ENCODE assay signal across 22 cellular contexts in the genomic region with DNA sequence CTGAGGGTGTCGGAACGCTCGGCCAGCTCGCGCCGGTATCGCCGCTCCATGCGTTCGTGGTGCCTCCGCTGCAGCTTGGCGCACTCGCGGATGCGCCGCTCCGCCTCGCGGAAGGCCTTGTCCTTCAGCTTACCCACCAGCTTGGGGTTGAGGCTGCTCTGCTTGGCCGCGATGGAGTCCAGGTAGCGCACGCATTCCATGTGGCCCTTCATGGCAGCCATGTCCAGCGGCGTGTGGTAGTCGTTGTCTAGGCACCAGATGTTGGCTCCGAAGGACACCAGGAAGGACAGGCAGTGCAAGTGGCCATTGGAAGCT. TPM values are rescaled to one million over a fixed set of nuclear protein-coding genes. Genes with fewer than 3 reads are reported as not detected.
DNase-seq lines count a peak whose midpoint lies in the region; ATAC-seq, FAIRE-seq and TF ChIP-seq lines count a peak whose summit lies in the region.
"Had no signal": no experiment of that assay in that cellular context is flagged by ENCODE, and none has a peak within 500 bp of the region (broad histone marks: within the 10 kb centered on the region; RNA-seq: fewer than 3 reads in every experiment).

No MANE protein-coding gene starts in this region.

- TF ChIP-seq RAD21 in HepG2 (CRISPR knock-in tag; IDR thresholded peaks at IDR 0.05): no peak

- in situ Hi-C loops in HepG2 (cut with HindIII; ENCODE audit: extremely low pct_ligation_motif_present, low pct_unique_long_range_greater_than_20kb): loop anchor here (5.0 kb wide), 1 partner anchor 37 kb away; no protein-coding TSS in a partner anchor

- intact Hi-C loops in HepG2 (cut with micrococcal nuclease; ENCODE audit: unreplicated experiment): no loop called here
- intact Hi-C loops in right lobe of liver (cut with DNase I): loop anchor here in 1 of 2 donors (5.0 kb wide), 1 partner anchor 37 kb away; no protein-coding TSS in a partner anchor

- peaks cover 22 to 74% of the 10 kb centered on the region in 2 experiments for H3K27me3 ChIP-seq in HepG2 (ENCODE audit: control insufficient read depth in 1 of 2, insufficient read depth in 2 of 2, low read length in 2 of 2)
- H3K27me3 ChIP-seq in right lobe of liver: peaks cover 0 to 22% of the 10 kb centered on the region in 2 donors
- peaks cover 29% of the 10 kb centered on the region for H3K27me3 ChIP-seq in hepatocyte

- no peak overlapping the region for H3K4me2 ChIP-seq in HepG2 (ENCODE audit: low read depth, low read length)
- H3K4me2 ChIP-seq in hepatocyte: no peak overlapping the region

- no peaks in the 10 kb centered on the region for H3K9me2 ChIP-seq in hepatocyte (replicated peaks; ENCODE audit: insufficient read depth)

- WGBS in HepG2 (ENCODE audit: low lambda C conversion rate): 89% methylated on average over 27 of the region's 27 CpGs
- 90% methylated on average over 2 of the region's 27 CpGs for WGBS in right lobe of liver (ENCODE audit: insufficient coverage, low coverage, low lambda C conversion rate, missing lambda C conversion rate)
- WGBS in hepatocyte (ENCODE audit: low lambda C conversion rate, missing lambda C conversion rate): 99% methylated on average over 27 of the region's 27 CpGs

- H4K20me1 ChIP-seq in HepG2 (ENCODE audit: insufficient read depth, low read length) (no peaks in the 10 kb centered on the region), hepatocyte (ENCODE audit: insufficient read depth, poor library complexity, severe bottlenecking) (no peaks in the 10 kb centered on the region)

- BruUV-seq in HepG2 (replicated peaks; lab: Mats Ljungman, UMichigan): no TSS peak

- no peaks in the 10 kb centered on the region for H3K9me3 ChIP-seq in HepG2 (ENCODE audit: low read length)
- H3K9me3 ChIP-seq in right lobe of liver: no peaks in the 10 kb centered on the region
- H3K9me3 ChIP-seq in hepatocyte (ENCODE audit: low read depth): no peaks in the 10 kb centered on the region

- DNase-seq in HepG2 (ENCODE audit: low spot score) (no peak), right lobe of liver (no peak), hepatocyte (ENCODE audit: low spot score) (peak; percentile 3), germinal center (ENCODE audit: low spot score) (no peak)
- DNase-seq in activated CD4-positive, alpha-beta memory T cell treated with anti-CD3 and anti-CD28 coated beads, Interleukin-2, amount 10 ng/mL, durations not matched to agents 7 days and 5 days: no peak
- DNase-seq: 8988T, ACHN, GOT3, NCI-H1092 treated with DMSO at 0.1 percent for 48 hours, NCI-H187, NCI-H2081 treated with DMSO at 0.1 percent for 48 hours, NCI-H226, NCI-H510A, SHP77 treated with DMSO at 0.1 percent for 48 hours had no signal

- no peak overlapping the region for H3K27ac Mint-ChIP-seq in activated CD4-positive, alpha-beta memory T cell treated with anti-CD3 and anti-CD28 coated beads, Interleukin-2, amount 10 ng/mL, durations not matched to agents 7 days and 5 days
- H3K27ac Mint-ChIP-seq: IgD-negative memory B cell had no signal

- no peak for TF ChIP-seq EP300 in HepG2 (IDR thresholded peaks at IDR 0.05; ENCODE audit: low read depth in 2 of 2, low read length in 2 of 2)
- TF ChIP-seq EP300 in HepG2 (CRISPR knock-in tag; IDR thresholded peaks at IDR 0.05; ENCODE audit: borderline replicate concordance): no peak

- POLR2A ChIA-PET in HepG2 (lab: Yijun Ruan, JAX): interaction anchor here (1.0 to 1.2 kb wide), 2 partner anchors 47 to 93 kb away, joined by 3 to 4 read pairs; a partner anchor contains a TSS
- POLR2A ChIA-PET in activated CD4-positive, alpha-beta memory T cell treated with anti-CD3 and anti-CD28 coated beads, Interleukin-2, amount 10 ng/mL, durations not matched to agents 7 days and 5 days (lab: Charles Lee): interaction anchor here (1.1 to 1.2 kb wide), 2 partner anchors 40 to 341 kb away, joined by 3 read pairs; a partner anchor contains a TSS

- peaks cover 31% of the 10 kb centered on the region for H3K4me1 ChIP-seq in HepG2 (ENCODE audit: insufficient read depth, low read length)
- peaks cover 0 to 12% (median 4%) of the 10 kb centered on the region in 4 donors for H3K4me1 ChIP-seq in right lobe of liver
- peaks cover 20% of the 10 kb centered on the region for H3K4me1 ChIP-seq in hepatocyte (ENCODE audit: insufficient read depth)

- H3K4me3 ChIP-seq in HepG2 (replicated peaks in 1 of 3; ENCODE audit: insufficient read depth in 1 of 3, low read depth in 2 of 3, low read length in 3 of 3): no peak overlapping the region
- no peak overlapping the region for H3K4me3 ChIP-seq in right lobe of liver
- no peak overlapping the region for H3K4me3 ChIP-seq in hepatocyte
- H3K4me3 ChIP-seq: SK-N-MC had no signal

- ATAC-seq in HepG2: no peak
- no peak for ATAC-seq in right lobe of liver
- ATAC-seq in GM21381 (IDR thresholded peaks at IDR 0.05; ENCODE audit: unreplicated experiment): no peak

- peaks cover 3% of the 10 kb centered on the region for H3K4me1 Mint-ChIP-seq in activated CD4-positive, alpha-beta memory T cell treated with anti-CD3 and anti-CD28 coated beads, Interleukin-2, amount 10 ng/mL, durations not matched to agents 7 days and 5 days

- FAIRE-seq in HepG2 (lab: Jason Lieb, UNC): no peak
- FAIRE-seq: GM18507 had no signal

- no peak overlapping the region for H3K9ac ChIP-seq in HepG2 (ENCODE audit: insufficient read depth, low read depth, low read length)

- peaks cover 39% of the 10 kb centered on the region for H3K27me3 Mint-ChIP-seq in activated CD4-positive, alpha-beta memory T cell treated with anti-CD3 and anti-CD28 coated beads, Interleukin-2, amount 10 ng/mL, durations not matched to agents 7 days and 5 days

- H3K27ac ChIP-seq in HepG2 (ENCODE audit: extremely low read length, insufficient read depth, low read length): no peak overlapping the region
- no peak overlapping the region for H3K27ac ChIP-seq in right lobe of liver
- H3K27ac ChIP-seq in hepatocyte: no peak overlapping the region
- H3K27ac ChIP-seq: SK-N-MC had no signal

- H3K4me3 Mint-ChIP-seq in activated CD4-positive, alpha-beta memory T cell treated with anti-CD3 and anti-CD28 coated beads, Interleukin-2, amount 10 ng/mL, durations not matched to agents 7 days and 5 days: no peak overlapping the region

- no peaks in the 10 kb centered on the region for H3K9me3 Mint-ChIP-seq in activated CD4-positive, alpha-beta memory T cell treated with anti-CD3 and anti-CD28 coated beads, Interleukin-2, amount 10 ng/mL, durations not matched to agents 7 days and 5 days
- H3K9me3 Mint-ChIP-seq: IgD-negative memory B cell had no signal

- no peak for TF ChIP-seq CTCF in HepG2 (CRISPR knock-in tag; IDR thresholded peaks at IDR 0.05)
- no peak for TF ChIP-seq CTCF in right lobe of liver (IDR thresholded peaks at IDR 0.05)
- TF ChIP-seq CTCF in hepatocyte (IDR thresholded peaks at IDR 0.05; ENCODE audit: poor library complexity): no peak

- H3K36me3 ChIP-seq in HepG2 (replicated peaks in 1 of 2; ENCODE audit: control insufficient read depth in 1 of 2, insufficient read depth in 2 of 2, low read length in 2 of 2) (no peaks in the 10 kb centered on the region), right lobe of liver (no peaks in the 10 kb centered on the region), hepatocyte (replicated peaks; ENCODE audit: insufficient read depth, low read depth) (no peaks in the 10 kb centered on the region)

- no peak overlapping the region for H2AFZ ChIP-seq in HepG2 (ENCODE audit: low read length)
- no peak overlapping the region for H2AFZ ChIP-seq in hepatocyte

- TF ChIP-seq POLR2A in HepG2 (IDR thresholded peaks at IDR 0.05; ENCODE audit: insufficient read depth in 1 of 2, low read depth in 2 of 2, low read length in 2 of 2): no peak
- no peak for TF ChIP-seq POLR2A in right lobe of liver (IDR thresholded peaks at IDR 0.05)

- no peaks in the 10 kb centered on the region for H3K36me3 Mint-ChIP-seq in activated CD4-positive, alpha-beta memory T cell treated with anti-CD3 and anti-CD28 coated beads, Interleukin-2, amount 10 ng/mL, durations not matched to agents 7 days and 5 days (ENCODE audit: low read depth)

- CTCF ChIA-PET in HepG2 (lab: Yijun Ruan, JAX; ENCODE audit: low intra/inter-chr PET ratio, low total read pairs): interaction anchor here (2.3 kb wide), 1 partner anchor 37 kb away, joined by 9 read pairs; no protein-coding TSS in a partner anchor
- CTCF ChIA-PET in activated CD4-positive, alpha-beta memory T cell treated with anti-CD3 and anti-CD28 coated beads, Interleukin-2, amount 10 ng/mL, durations not matched to agents 7 days and 5 days (lab: Charles Lee): interaction anchor here (1.3 to 3.3 kb wide), 3 partner anchors 38 to 67 kb away, joined by 3 to 16 read pairs (median 6); a partner anchor contains a TSS

- H3K79me2 ChIP-seq in HepG2 (ENCODE audit: insufficient read depth, low read length) (no peaks in the 10 kb centered on the region), hepatocyte (no peaks in the 10 kb centered on the region)

RNA-seq across cellular contexts. Expression of a gene that starts 2.8 kb away (rescaled TPM):
- 0.04 TPM in 1 of 2 replicates, not detected in the other for total RNA-seq in HepG2 (2016; rRNA removed; fragmentation: Illumina TruSeq; extraction: Trizol)
- not detected in 2 replicates for total RNA-seq in HepG2 (2016; cell fraction: cytosol; rRNA removed; fragmentation: Illumina TruSeq; extraction: Trizol; ENCODE audit: low read depth)
- total RNA-seq in HepG2 (2016; cell fraction: insoluble cytoplasmic fraction; rRNA removed; fragmentation: Illumina TruSeq; extraction: Trizol): not detected in 2 replicates
- total RNA-seq in HepG2 (2016; cell fraction: membrane; rRNA removed; fragmentation: Illumina TruSeq; extraction: Trizol): not detected in 2 replicates
- not detected in 2 replicates for total RNA-seq in HepG2 (2016; cell fraction: nucleus; rRNA removed; fragmentation: Illumina TruSeq; extraction: Trizol)
- not detected in 2 replicates for polyA plus RNA-seq in HepG2 (2011; rRNA removed)
- 0.01 TPM in 1 of 2 replicates, not detected in the other for polyA plus RNA-seq in HepG2 (2011; cell fraction: cytosol; rRNA removed)
- polyA plus RNA-seq in HepG2 (2011; cell fraction: nucleus; rRNA removed): 0.03 and 0.08 TPM in 2 replicates
- polyA plus RNA-seq in HepG2 (2012): not detected in 2 replicates
- polyA plus RNA-seq in HepG2 (2016; cell fraction: cytosol; fragmentation: Illumina TruSeq; extraction: Trizol; ENCODE audit: low read depth): not detected in 2 replicates
- polyA plus RNA-seq in HepG2 (2016; cell fraction: insoluble cytoplasmic fraction; fragmentation: Illumina TruSeq; extraction: Trizol; ENCODE audit: low read depth): not detected in 2 replicates
- polyA plus RNA-seq in HepG2 (2016; cell fraction: membrane; fragmentation: Illumina TruSeq; extraction: Trizol; ENCODE audit: low read depth): not detected in 2 replicates
- not detected in 2 replicates for polyA plus RNA-seq in HepG2 (2016; cell fraction: nucleus; fragmentation: Illumina TruSeq; extraction: Trizol; ENCODE audit: insufficient read depth, low read depth)
- 0.05 TPM in 1 of 2 replicates, not detected in the other for polyA minus RNA-seq in HepG2 (2011; rRNA and poly(A)+ RNA removed; ENCODE audit: low replicate concordance)
- not detected in 2 replicates for polyA minus RNA-seq in HepG2 (2011; cell fraction: cytosol; rRNA and poly(A)+ RNA removed)
- polyA minus RNA-seq in HepG2 (2011; cell fraction: nucleus; rRNA and poly(A)+ RNA removed): 0.12 and 0.13 TPM in 2 replicates
- total RNA-seq in right lobe of liver: not detected
- 0.48 and 1.6 TPM in 2 replicates for total RNA-seq in hepatocyte
- 0.46 and 0.65 TPM in 2 replicates for polyA plus RNA-seq in hepatocyte
- total RNA-seq in activated CD4-positive, alpha-beta memory T cell treated with anti-CD3 and anti-CD28 coated beads, Interleukin-2, amount 10 ng/mL, durations not matched to agents 7 days and 5 days: not detected
- total RNA-seq: Calu3, Daoy had no signal
- polyA plus RNA-seq: BJ, IgD-negative memory B cell had no signal

RNA-seq across cellular contexts. Expression of a gene that starts 3.8 kb away (rescaled TPM):
- total RNA-seq in HepG2 (2016; rRNA removed; fragmentation: Illumina TruSeq; extraction: Trizol): not detected in 2 replicates
- total RNA-seq in HepG2 (2016; cell fraction: cytosol; rRNA removed; fragmentation: Illumina TruSeq; extraction: Trizol; ENCODE audit: low read depth): not detected in 2 replicates
- not detected in 2 replicates for total RNA-seq in HepG2 (2016; cell fraction: insoluble cytoplasmic fraction; rRNA removed; fragmentation: Illumina TruSeq; extraction: Trizol)
- total RNA-seq in HepG2 (2016; cell fraction: membrane; rRNA removed; fragmentation: Illumina TruSeq; extraction: Trizol): not detected in 2 replicates
- not detected in 2 replicates for total RNA-seq in HepG2 (2016; cell fraction: nucleus; rRNA removed; fragmentation: Illumina TruSeq; extraction: Trizol)
- not detected in 2 replicates for polyA plus RNA-seq in HepG2 (2011; rRNA removed)
- polyA plus RNA-seq in HepG2 (2011; cell fraction: cytosol; rRNA removed): not detected in 2 replicates
- 0.06 TPM in 1 of 2 replicates, not detected in the other for polyA plus RNA-seq in HepG2 (2011; cell fraction: nucleus; rRNA removed)
- not detected in 2 replicates for polyA plus RNA-seq in HepG2 (2012)
- not detected in 2 replicates for polyA plus RNA-seq in HepG2 (2016; cell fraction: cytosol; fragmentation: Illumina TruSeq; extraction: Trizol; ENCODE audit: low read depth)
- not detected in 2 replicates for polyA plus RNA-seq in HepG2 (2016; cell fraction: insoluble cytoplasmic fraction; fragmentation: Illumina TruSeq; extraction: Trizol; ENCODE audit: low read depth)
- polyA plus RNA-seq in HepG2 (2016; cell fraction: membrane; fragmentation: Illumina TruSeq; extraction: Trizol; ENCODE audit: low read depth): not detected in 2 replicates
- polyA plus RNA-seq in HepG2 (2016; cell fraction: nucleus; fragmentation: Illumina TruSeq; extraction: Trizol; ENCODE audit: insufficient read depth, low read depth): not detected in 2 replicates
- polyA minus RNA-seq in HepG2 (2011; rRNA and poly(A)+ RNA removed; ENCODE audit: low replicate concordance): not detected in 2 replicates
- polyA minus RNA-seq in HepG2 (2011; cell fraction: cytosol; rRNA and poly(A)+ RNA removed): not detected in 2 replicates
- polyA minus RNA-seq in HepG2 (2011; cell fraction: nucleus; rRNA and poly(A)+ RNA removed): not detected in 2 replicates
- not detected for total RNA-seq in right lobe of liver
- total RNA-seq in hepatocyte: 0.16 and 1.1 TPM in 2 replicates
- 0.19 TPM in 1 of 2 replicates, not detected in the other for polyA plus RNA-seq in hepatocyte
- not detected for total RNA-seq in activated CD4-positive, alpha-beta memory T cell treated with anti-CD3 and anti-CD28 coated beads, Interleukin-2, amount 10 ng/mL, durations not matched to agents 7 days and 5 days
- total RNA-seq: Calu3, Daoy, G401 had no signal
- polyA plus RNA-seq: BJ, IgD-negative memory B cell had no signal

RNA-seq across cellular contexts. Expression of a gene that starts 15.4 kb away (rescaled TPM):
- total RNA-seq in HepG2 (2016; rRNA removed; fragmentation: Illumina TruSeq; extraction: Trizol) (not detected in 2 replicates), right lobe of liver (not detected), hepatocyte (0.43 and 0.60 TPM in 2 replicates)
- total RNA-seq in HepG2 (2016; cell fraction: cytosol; rRNA removed; fragmentation: Illumina TruSeq; extraction: Trizol; ENCODE audit: low read depth): not detected in 2 replicates
- not detected in 2 replicates for total RNA-seq in HepG2 (2016; cell fraction: insoluble cytoplasmic fraction; rRNA removed; fragmentation: Illumina TruSeq; extraction: Trizol)
- not detected in 2 replicates for total RNA-seq in HepG2 (2016; cell fraction: membrane; rRNA removed; fragmentation: Illumina TruSeq; extraction: Trizol)
- total RNA-seq in HepG2 (2016; cell fraction: nucleus; rRNA removed; fragmentation: Illumina TruSeq; extraction: Trizol): not detected in 2 replicates
- polyA plus RNA-seq in HepG2 (2011; rRNA removed) (not detected in 2 replicates), hepatocyte (not detected in 2 replicates)
- not detected in 2 replicates for polyA plus RNA-seq in HepG2 (2011; cell fraction: cytosol; rRNA removed)
- not detected in 2 replicates for polyA plus RNA-seq in HepG2 (2011; cell fraction: nucleus; rRNA removed)
- polyA plus RNA-seq in HepG2 (2012): not detected in 2 replicates
- not detected in 2 replicates for polyA plus RNA-seq in HepG2 (2016; cell fraction: cytosol; fragmentation: Illumina TruSeq; extraction: Trizol; ENCODE audit: low read depth)
- polyA plus RNA-seq in HepG2 (2016; cell fraction: insoluble cytoplasmic fraction; fragmentation: Illumina TruSeq; extraction: Trizol; ENCODE audit: low read depth): not detected in 2 replicates
- polyA plus RNA-seq in HepG2 (2016; cell fraction: membrane; fragmentation: Illumina TruSeq; extraction: Trizol; ENCODE audit: low read depth): not detected in 2 replicates
- not detected in 2 replicates for polyA plus RNA-seq in HepG2 (2016; cell fraction: nucleus; fragmentation: Illumina TruSeq; extraction: Trizol; ENCODE audit: insufficient read depth, low read depth)
- polyA minus RNA-seq in HepG2 (2011; rRNA and poly(A)+ RNA removed; ENCODE audit: low replicate concordance): not detected in 2 replicates
- polyA minus RNA-seq in HepG2 (2011; cell fraction: cytosol; rRNA and poly(A)+ RNA removed): not detected in 2 replicates
- polyA minus RNA-seq in HepG2 (2011; cell fraction: nucleus; rRNA and poly(A)+ RNA removed): not detected in 2 replicates
- not detected for total RNA-seq in activated CD4-positive, alpha-beta memory T cell treated with anti-CD3 and anti-CD28 coated beads, Interleukin-2, amount 10 ng/mL, durations not matched to agents 7 days and 5 days
- total RNA-seq: Calu3, Daoy, G401 had no signal
- polyA plus RNA-seq: BJ, IgD-negative memory B cell had no signal

RNA-seq across cellular contexts. Expression of a gene that starts 26.8 kb away (rescaled TPM):
- total RNA-seq in HepG2 (2016; rRNA removed; fragmentation: Illumina TruSeq; extraction: Trizol) (0.11 TPM in 1 of 2 replicates, not detected in the other), right lobe of liver (1 to 10 TPM; 2.1 to 6.1 (median 3.7) TPM), hepatocyte (4.0 and 4.2 TPM in 2 replicates)
- 0.09 TPM in 1 of 2 replicates, not detected in the other for total RNA-seq in HepG2 (2016; cell fraction: cytosol; rRNA removed; fragmentation: Illumina TruSeq; extraction: Trizol; ENCODE audit: low read depth)
- 0.11 TPM in 1 of 2 replicates, not detected in the other for total RNA-seq in HepG2 (2016; cell fraction: insoluble cytoplasmic fraction; rRNA removed; fragmentation: Illumina TruSeq; extraction: Trizol)
- total RNA-seq in HepG2 (2016; cell fraction: membrane; rRNA removed; fragmentation: Illumina TruSeq; extraction: Trizol): not detected in 2 replicates
- 0.28 TPM in 1 of 2 replicates, not detected in the other for total RNA-seq in HepG2 (2016; cell fraction: nucleus; rRNA removed; fragmentation: Illumina TruSeq; extraction: Trizol)
- polyA plus RNA-seq in HepG2 (2011; rRNA removed) (0.11 and 0.20 TPM in 2 replicates), hepatocyte (1.4 and 4.3 TPM in 2 replicates)
- 0.14 and 0.15 TPM in 2 replicates for polyA plus RNA-seq in HepG2 (2011; cell fraction: cytosol; rRNA removed)
- 0.47 and 1.1 TPM in 2 replicates for polyA plus RNA-seq in HepG2 (2011; cell fraction: nucleus; rRNA removed)
- polyA plus RNA-seq in HepG2 (2012): not detected in 2 replicates
- 0.18 TPM in 1 of 2 replicates, not detected in the other for polyA plus RNA-seq in HepG2 (2016; cell fraction: cytosol; fragmentation: Illumina TruSeq; extraction: Trizol; ENCODE audit: low read depth)
- polyA plus RNA-seq in HepG2 (2016; cell fraction: insoluble cytoplasmic fraction; fragmentation: Illumina TruSeq; extraction: Trizol; ENCODE audit: low read depth): 0.10 TPM in 1 of 2 replicates, not detected in the other
- polyA plus RNA-seq in HepG2 (2016; cell fraction: membrane; fragmentation: Illumina TruSeq; extraction: Trizol; ENCODE audit: low read depth): not detected in 2 replicates
- polyA plus RNA-seq in HepG2 (2016; cell fraction: nucleus; fragmentation: Illumina TruSeq; extraction: Trizol; ENCODE audit: insufficient read depth, low read depth): not detected in 2 replicates
- 0.32 TPM in 1 of 2 replicates, not detected in the other for polyA minus RNA-seq in HepG2 (2011; rRNA and poly(A)+ RNA removed; ENCODE audit: low replicate concordance)
- not detected in 2 replicates for polyA minus RNA-seq in HepG2 (2011; cell fraction: cytosol; rRNA and poly(A)+ RNA removed)
- polyA minus RNA-seq in HepG2 (2011; cell fraction: nucleus; rRNA and poly(A)+ RNA removed): not detected in 2 replicates
- total RNA-seq in activated CD4-positive, alpha-beta memory T cell treated with anti-CD3 and anti-CD28 coated beads, Interleukin-2, amount 10 ng/mL, durations not matched to agents 7 days and 5 days: not detected
- total RNA-seq: Calu3, Daoy, G401 had no signal
- polyA plus RNA-seq: BJ, IgD-negative memory B cell had no signal

RNA-seq across cellular contexts. Expression of a gene that starts 47.5 kb away (rescaled TPM):
- 99.0 and 116 TPM in 2 replicates for total RNA-seq in HepG2 (2016; rRNA removed; fragmentation: Illumina TruSeq; extraction: Trizol)
- 17.2 and 18.6 TPM in 2 replicates for total RNA-seq in HepG2 (2016; cell fraction: cytosol; rRNA removed; fragmentation: Illumina TruSeq; extraction: Trizol; ENCODE audit: low read depth)
- 96.0 and 122 TPM in 2 replicates for total RNA-seq in HepG2 (2016; cell fraction: insoluble cytoplasmic fraction; rRNA removed; fragmentation: Illumina TruSeq; extraction: Trizol)
- total RNA-seq in HepG2 (2016; cell fraction: membrane; rRNA removed; fragmentation: Illumina TruSeq; extraction: Trizol): 33.1 and 34.8 TPM in 2 replicates
- total RNA-seq in HepG2 (2016; cell fraction: nucleus; rRNA removed; fragmentation: Illumina TruSeq; extraction: Trizol): 59.6 and 66.9 TPM in 2 replicates
- 23.4 and 27.7 TPM in 2 replicates for polyA plus RNA-seq in HepG2 (2011; rRNA removed)
- polyA plus RNA-seq in HepG2 (2011; cell fraction: cytosol; rRNA removed): 25.9 and 36.5 TPM in 2 replicates
- 50.2 and 50.3 TPM in 2 replicates for polyA plus RNA-seq in HepG2 (2011; cell fraction: nucleus; rRNA removed)
- polyA plus RNA-seq in HepG2 (2012): 12.3 and 15.3 TPM in 2 replicates
- 13.6 and 16.1 TPM in 2 replicates for polyA plus RNA-seq in HepG2 (2016; cell fraction: cytosol; fragmentation: Illumina TruSeq; extraction: Trizol; ENCODE audit: low read depth)
- polyA plus RNA-seq in HepG2 (2016; cell fraction: insoluble cytoplasmic fraction; fragmentation: Illumina TruSeq; extraction: Trizol; ENCODE audit: low read depth): 83.4 and 93.7 TPM in 2 replicates
- 21.8 and 25.0 TPM in 2 replicates for polyA plus RNA-seq in HepG2 (2016; cell fraction: membrane; fragmentation: Illumina TruSeq; extraction: Trizol; ENCODE audit: low read depth)
- polyA plus RNA-seq in HepG2 (2016; cell fraction: nucleus; fragmentation: Illumina TruSeq; extraction: Trizol; ENCODE audit: insufficient read depth, low read depth): 111 and 113 TPM in 2 replicates
- polyA minus RNA-seq in HepG2 (2011; rRNA and poly(A)+ RNA removed; ENCODE audit: low replicate concordance): 11.0 and 40.8 TPM in 2 replicates
- polyA minus RNA-seq in HepG2 (2011; cell fraction: cytosol; rRNA and poly(A)+ RNA removed): 14.0 and 15.4 TPM in 2 replicates
- 10.0 and 10.6 TPM in 2 replicates for polyA minus RNA-seq in HepG2 (2011; cell fraction: nucleus; rRNA and poly(A)+ RNA removed)
- 10 to 100 TPM in 2 of 6 experiments, 1 to 10 TPM in 4; 7.7 to 18.7 (median 8.6) TPM for total RNA-seq in right lobe of liver
- total RNA-seq in hepatocyte: 9.3 and 12.2 TPM in 2 replicates
- 14.2 and 17.8 TPM in 2 replicates for polyA plus RNA-seq in hepatocyte
- total RNA-seq in activated CD4-positive, alpha-beta memory T cell treated with anti-CD3 and anti-CD28 coated beads, Interleukin-2, amount 10 ng/mL, durations not matched to agents 7 days and 5 days: 10 to 100 TPM; 22.9 to 24.0 TPM
